Comparison of ENCODE assay signal across 1 cellular context in the genomic region with DNA sequence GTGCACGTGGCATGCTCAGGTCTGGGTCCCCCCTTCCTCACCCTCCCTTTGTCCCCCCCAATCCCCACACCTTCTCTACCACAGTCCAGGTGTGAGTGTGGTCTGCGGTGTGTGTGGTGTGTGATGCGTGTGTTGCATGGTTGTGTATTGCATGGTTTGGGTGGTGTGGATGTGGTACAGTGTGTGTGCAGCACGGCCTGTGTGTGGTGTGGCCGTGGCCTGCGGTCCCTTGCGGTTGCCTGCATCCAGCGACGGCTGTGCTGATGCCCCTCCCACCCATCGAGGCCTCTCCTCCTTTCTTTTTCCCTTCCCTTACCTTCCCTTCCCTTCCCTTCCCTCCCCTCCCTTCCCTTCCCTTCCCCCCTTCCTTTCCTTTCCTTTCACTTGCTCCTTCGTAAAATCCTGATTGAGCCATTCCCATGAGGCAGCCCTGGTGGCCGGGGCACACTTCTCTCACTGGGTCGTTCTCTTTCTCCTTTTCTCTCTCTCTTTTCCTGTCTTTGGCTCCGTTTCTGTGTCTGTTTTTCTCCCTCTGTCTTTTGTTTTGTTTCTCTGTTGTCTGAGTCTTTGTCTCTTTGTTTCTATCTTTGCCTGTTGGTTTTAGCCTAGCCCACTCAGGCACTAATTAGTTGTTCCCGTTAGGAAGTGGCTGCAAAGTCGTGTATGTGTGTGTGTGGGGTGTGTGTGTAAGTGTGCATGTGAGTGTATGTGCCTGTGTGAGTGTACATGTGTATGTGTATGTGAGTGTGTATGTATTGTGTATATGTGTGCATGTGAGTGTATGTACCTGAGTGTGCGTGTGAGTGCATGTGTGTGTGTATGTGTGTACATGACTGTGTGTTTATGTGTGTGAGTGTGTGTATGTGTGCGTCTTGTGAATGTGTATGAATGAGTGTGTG.
TF ChIP-seq lines count a peak whose summit lies in the region.

No MANE protein-coding gene starts in this region.

TF ChIP-seq in HepG2, 621 proteins besides CTCF, POLR2A, EP300 and RAD21 (continued from another document):
- TF ChIP-seq, protein P1, sequence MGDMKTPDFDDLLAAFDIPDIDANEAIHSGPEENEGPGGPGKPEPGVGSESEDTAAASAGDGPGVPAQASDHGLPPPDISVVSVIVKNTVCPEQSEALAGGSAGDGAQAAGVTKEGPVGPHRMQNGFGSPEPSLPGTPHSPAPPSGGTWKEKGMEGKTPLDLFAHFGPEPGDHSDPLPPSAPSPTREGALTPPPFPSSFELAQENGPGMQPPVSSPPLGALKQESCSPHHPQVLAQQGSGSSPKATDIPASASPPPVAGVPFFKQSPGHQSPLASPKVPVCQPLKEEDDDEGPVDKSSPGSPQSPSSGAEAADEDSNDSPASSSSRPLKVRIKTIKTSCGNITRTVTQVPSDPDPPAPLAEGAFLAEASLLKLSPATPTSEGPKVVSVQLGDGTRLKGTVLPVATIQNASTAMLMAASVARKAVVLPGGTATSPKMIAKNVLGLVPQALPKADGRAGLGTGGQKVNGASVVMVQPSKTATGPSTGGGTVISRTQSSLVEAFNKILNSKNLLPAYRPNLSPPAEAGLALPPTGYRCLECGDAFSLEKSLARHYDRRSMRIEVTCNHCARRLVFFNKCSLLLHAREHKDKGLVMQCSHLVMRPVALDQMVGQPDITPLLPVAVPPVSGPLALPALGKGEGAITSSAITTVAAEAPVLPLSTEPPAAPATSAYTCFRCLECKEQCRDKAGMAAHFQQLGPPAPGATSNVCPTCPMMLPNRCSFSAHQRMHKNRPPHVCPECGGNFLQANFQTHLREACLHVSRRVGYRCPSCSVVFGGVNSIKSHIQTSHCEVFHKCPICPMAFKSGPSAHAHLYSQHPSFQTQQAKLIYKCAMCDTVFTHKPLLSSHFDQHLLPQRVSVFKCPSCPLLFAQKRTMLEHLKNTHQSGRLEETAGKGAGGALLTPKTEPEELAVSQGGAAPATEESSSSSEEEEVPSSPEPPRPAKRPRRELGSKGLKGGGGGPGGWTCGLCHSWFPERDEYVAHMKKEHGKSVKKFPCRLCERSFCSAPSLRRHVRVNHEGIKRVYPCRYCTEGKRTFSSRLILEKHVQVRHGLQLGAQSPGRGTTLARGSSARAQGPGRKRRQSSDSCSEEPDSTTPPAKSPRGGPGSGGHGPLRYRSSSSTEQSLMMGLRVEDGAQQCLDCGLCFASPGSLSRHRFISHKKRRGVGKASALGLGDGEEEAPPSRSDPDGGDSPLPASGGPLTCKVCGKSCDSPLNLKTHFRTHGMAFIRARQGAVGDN (CRISPR knock-in tag; IDR thresholded peaks at IDR 0.05) = peak; percentile 39
- TF ChIP-seq POLR2G (IDR thresholded peaks at IDR 0.05; ENCODE audit: low read depth, low read length) (no peak), SRF (IDR thresholded peaks at IDR 0.05; ENCODE audit: low read depth, low read length) (no peak)
